ENCODE assay signal across 2 cellular contexts in the genomic region with DNA sequence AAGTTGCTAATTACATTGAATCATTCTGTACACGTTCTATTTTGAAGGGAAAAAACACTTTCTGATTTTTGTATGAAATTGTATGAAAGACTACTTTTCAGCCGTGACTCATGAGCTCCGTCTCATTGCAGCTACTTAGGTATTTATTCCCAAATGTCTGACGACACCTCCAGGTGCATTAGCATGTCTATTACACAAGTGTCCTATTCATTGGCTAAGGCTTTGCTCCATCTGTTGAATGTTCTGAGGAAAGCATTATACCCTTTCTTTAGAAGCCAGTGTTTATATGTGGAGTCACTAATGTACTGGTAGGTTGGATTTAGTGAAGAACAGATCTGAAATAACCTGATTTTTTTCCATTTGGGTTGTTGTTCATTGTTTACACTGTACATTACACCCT.
TF ChIP-seq lines count a peak whose summit lies in the region.

No MANE protein-coding gene starts in this region.

TF ChIP-seq in GM23338, 12 proteins besides CTCF, POLR2A, EP300 and RAD21 (continued from another document):
- TF ChIP-seq, protein P1, sequence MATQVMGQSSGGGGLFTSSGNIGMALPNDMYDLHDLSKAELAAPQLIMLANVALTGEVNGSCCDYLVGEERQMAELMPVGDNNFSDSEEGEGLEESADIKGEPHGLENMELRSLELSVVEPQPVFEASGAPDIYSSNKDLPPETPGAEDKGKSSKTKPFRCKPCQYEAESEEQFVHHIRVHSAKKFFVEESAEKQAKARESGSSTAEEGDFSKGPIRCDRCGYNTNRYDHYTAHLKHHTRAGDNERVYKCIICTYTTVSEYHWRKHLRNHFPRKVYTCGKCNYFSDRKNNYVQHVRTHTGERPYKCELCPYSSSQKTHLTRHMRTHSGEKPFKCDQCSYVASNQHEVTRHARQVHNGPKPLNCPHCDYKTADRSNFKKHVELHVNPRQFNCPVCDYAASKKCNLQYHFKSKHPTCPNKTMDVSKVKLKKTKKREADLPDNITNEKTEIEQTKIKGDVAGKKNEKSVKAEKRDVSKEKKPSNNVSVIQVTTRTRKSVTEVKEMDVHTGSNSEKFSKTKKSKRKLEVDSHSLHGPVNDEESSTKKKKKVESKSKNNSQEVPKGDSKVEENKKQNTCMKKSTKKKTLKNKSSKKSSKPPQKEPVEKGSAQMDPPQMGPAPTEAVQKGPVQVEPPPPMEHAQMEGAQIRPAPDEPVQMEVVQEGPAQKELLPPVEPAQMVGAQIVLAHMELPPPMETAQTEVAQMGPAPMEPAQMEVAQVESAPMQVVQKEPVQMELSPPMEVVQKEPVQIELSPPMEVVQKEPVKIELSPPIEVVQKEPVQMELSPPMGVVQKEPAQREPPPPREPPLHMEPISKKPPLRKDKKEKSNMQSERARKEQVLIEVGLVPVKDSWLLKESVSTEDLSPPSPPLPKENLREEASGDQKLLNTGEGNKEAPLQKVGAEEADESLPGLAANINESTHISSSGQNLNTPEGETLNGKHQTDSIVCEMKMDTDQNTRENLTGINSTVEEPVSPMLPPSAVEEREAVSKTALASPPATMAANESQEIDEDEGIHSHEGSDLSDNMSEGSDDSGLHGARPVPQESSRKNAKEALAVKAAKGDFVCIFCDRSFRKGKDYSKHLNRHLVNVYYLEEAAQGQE (IDR thresholded peaks at IDR 0.05; ENCODE audit: unreplicated experiment): no peak
- TF ChIP-seq ZNF114 (CRISPR knock-in tag; IDR thresholded peaks at IDR 0.05): no peak
- TF ChIP-seq POLR2AphosphoS5 (IDR thresholded peaks at IDR 0.05; ENCODE audit: low read depth): no peak
- TF ChIP-seq ZNF331 (CRISPR knock-in tag; IDR thresholded peaks at IDR 0.05; ENCODE audit: low read depth): no peak
- no peak for TF ChIP-seq JUNB (IDR thresholded peaks at IDR 0.05; ENCODE audit: unreplicated experiment)
- TF ChIP-seq, protein P2, sequence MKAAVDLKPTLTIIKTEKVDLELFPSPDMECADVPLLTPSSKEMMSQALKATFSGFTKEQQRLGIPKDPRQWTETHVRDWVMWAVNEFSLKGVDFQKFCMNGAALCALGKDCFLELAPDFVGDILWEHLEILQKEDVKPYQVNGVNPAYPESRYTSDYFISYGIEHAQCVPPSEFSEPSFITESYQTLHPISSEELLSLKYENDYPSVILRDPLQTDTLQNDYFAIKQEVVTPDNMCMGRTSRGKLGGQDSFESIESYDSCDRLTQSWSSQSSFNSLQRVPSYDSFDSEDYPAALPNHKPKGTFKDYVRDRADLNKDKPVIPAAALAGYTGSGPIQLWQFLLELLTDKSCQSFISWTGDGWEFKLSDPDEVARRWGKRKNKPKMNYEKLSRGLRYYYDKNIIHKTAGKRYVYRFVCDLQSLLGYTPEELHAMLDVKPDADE (IDR thresholded peaks at IDR 0.05): no peak
- TF ChIP-seq EZH2phosphoT487 (IDR thresholded peaks at IDR 0.05; ENCODE audit: unreplicated experiment): no peak
- TF ChIP-seq, protein P3, sequence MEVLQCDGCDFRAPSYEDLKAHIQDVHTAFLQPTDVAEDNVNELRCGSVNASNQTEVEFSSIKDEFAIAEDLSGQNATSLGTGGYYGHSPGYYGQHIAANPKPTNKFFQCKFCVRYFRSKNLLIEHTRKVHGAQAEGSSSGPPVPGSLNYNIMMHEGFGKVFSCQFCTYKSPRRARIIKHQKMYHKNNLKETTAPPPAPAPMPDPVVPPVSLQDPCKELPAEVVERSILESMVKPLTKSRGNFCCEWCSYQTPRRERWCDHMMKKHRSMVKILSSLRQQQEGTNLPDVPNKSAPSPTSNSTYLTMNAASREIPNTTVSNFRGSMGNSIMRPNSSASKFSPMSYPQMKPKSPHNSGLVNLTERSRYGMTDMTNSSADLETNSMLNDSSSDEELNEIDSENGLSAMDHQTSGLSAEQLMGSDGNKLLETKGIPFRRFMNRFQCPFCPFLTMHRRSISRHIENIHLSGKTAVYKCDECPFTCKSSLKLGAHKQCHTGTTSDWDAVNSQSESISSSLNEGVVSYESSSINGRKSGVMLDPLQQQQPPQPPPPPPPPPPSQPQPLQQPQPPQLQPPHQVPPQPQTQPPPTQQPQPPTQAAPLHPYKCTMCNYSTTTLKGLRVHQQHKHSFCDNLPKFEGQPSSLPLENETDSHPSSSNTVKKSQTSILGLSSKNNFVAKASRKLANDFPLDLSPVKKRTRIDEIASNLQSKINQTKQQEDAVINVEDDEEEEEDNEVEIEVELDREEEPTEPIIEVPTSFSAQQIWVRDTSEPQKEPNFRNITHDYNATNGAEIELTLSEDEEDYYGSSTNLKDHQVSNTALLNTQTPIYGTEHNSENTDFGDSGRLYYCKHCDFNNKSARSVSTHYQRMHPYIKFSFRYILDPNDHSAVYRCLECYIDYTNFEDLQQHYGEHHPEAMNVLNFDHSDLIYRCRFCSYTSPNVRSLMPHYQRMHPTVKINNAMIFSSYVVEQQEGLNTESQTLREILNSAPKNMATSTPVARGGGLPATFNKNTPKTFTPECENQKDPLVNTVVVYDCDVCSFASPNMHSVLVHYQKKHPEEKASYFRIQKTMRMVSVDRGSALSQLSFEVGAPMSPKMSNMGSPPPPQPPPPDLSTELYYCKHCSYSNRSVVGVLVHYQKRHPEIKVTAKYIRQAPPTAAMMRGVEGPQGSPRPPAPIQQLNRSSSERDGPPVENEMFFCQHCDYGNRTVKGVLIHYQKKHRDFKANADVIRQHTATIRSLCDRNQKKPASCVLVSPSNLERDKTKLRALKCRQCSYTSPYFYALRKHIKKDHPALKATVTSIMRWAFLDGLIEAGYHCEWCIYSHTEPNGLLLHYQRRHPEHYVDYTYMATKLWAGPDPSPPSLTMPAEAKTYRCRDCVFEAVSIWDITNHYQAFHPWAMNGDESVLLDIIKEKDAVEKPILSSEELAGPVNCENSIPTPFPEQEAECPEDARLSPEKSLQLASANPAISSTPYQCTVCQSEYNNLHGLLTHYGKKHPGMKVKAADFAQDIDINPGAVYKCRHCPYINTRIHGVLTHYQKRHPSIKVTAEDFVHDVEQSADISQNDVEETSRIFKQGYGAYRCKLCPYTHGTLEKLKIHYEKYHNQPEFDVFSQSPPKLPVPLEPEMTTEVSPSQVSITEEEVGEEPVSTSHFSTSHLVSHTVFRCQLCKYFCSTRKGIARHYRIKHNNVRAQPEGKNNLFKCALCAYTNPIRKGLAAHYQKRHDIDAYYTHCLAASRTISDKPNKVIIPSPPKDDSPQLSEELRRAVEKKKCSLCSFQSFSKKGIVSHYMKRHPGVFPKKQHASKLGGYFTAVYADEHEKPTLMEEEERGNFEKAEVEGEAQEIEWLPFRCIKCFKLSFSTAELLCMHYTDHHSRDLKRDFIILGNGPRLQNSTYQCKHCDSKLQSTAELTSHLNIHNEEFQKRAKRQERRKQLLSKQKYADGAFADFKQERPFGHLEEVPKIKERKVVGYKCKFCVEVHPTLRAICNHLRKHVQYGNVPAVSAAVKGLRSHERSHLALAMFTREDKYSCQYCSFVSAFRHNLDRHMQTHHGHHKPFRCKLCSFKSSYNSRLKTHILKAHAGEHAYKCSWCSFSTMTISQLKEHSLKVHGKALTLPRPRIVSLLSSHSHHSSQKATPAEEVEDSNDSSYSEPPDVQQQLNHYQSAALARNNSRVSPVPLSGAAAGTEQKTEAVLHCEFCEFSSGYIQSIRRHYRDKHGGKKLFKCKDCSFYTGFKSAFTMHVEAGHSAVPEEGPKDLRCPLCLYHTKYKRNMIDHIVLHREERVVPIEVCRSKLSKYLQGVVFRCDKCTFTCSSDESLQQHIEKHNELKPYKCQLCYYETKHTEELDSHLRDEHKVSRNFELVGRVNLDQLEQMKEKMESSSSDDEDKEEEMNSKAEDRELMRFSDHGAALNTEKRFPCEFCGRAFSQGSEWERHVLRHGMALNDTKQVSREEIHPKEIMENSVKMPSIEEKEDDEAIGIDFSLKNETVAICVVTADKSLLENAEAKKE (CRISPR knock-in tag; IDR thresholded peaks at IDR 0.05): no peak
- TF ChIP-seq STAT1 (IDR thresholded peaks at IDR 0.05; ENCODE audit: unreplicated experiment): no peak
- TF ChIP-seq CREB1 (CRISPR knock-in tag; IDR thresholded peaks at IDR 0.05; ENCODE audit: low read depth): no peak
TF ChIP-seq in GM23338: peak in this region for 0.

TF ChIP-seq in WTC11, 78 proteins besides CTCF, POLR2A, EP300 and RAD21 (continued from another document):
- TF ChIP-seq, protein P4, sequence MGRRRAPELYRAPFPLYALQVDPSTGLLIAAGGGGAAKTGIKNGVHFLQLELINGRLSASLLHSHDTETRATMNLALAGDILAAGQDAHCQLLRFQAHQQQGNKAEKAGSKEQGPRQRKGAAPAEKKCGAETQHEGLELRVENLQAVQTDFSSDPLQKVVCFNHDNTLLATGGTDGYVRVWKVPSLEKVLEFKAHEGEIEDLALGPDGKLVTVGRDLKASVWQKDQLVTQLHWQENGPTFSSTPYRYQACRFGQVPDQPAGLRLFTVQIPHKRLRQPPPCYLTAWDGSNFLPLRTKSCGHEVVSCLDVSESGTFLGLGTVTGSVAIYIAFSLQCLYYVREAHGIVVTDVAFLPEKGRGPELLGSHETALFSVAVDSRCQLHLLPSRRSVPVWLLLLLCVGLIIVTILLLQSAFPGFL (CRISPR knock-in tag; IDR thresholded peaks at IDR 0.05; ENCODE audit: borderline replicate concordance): no peak
- TF ChIP-seq, protein P5, sequence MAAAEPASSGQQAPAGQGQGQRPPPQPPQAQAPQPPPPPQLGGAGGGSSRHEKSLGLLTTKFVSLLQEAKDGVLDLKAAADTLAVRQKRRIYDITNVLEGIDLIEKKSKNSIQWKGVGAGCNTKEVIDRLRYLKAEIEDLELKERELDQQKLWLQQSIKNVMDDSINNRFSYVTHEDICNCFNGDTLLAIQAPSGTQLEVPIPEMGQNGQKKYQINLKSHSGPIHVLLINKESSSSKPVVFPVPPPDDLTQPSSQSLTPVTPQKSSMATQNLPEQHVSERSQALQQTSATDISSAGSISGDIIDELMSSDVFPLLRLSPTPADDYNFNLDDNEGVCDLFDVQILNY (CRISPR knock-in tag; IDR thresholded peaks at IDR 0.05): no peak
- TF ChIP-seq NFYB (CRISPR knock-in tag; conservative IDR thresholded peaks at IDR 0.05; ENCODE audit: low read depth) (no peak), ZNF219 (CRISPR knock-in tag; IDR thresholded peaks at IDR 0.05; ENCODE audit: borderline replicate concordance) (no peak), MXD4 (CRISPR knock-in tag; IDR thresholded peaks at IDR 0.05; ENCODE audit: borderline replicate concordance) (no peak), CREM (CRISPR knock-in tag; IDR thresholded peaks at IDR 0.05) (no peak), PRRX2 (CRISPR knock-in tag; IDR thresholded peaks at IDR 0.05) (no peak), SMAD4 (CRISPR knock-in tag; IDR thresholded peaks at IDR 0.05) (no peak)
- TF ChIP-seq, protein P6, sequence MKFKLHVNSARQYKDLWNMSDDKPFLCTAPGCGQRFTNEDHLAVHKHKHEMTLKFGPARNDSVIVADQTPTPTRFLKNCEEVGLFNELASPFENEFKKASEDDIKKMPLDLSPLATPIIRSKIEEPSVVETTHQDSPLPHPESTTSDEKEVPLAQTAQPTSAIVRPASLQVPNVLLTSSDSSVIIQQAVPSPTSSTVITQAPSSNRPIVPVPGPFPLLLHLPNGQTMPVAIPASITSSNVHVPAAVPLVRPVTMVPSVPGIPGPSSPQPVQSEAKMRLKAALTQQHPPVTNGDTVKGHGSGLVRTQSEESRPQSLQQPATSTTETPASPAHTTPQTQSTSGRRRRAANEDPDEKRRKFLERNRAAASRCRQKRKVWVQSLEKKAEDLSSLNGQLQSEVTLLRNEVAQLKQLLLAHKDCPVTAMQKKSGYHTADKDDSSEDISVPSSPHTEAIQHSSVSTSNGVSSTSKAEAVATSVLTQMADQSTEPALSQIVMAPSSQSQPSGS (CRISPR knock-in tag; IDR thresholded peaks at IDR 0.05; ENCODE audit: borderline replicate concordance, low read depth): no peak
- TF ChIP-seq, protein P7, sequence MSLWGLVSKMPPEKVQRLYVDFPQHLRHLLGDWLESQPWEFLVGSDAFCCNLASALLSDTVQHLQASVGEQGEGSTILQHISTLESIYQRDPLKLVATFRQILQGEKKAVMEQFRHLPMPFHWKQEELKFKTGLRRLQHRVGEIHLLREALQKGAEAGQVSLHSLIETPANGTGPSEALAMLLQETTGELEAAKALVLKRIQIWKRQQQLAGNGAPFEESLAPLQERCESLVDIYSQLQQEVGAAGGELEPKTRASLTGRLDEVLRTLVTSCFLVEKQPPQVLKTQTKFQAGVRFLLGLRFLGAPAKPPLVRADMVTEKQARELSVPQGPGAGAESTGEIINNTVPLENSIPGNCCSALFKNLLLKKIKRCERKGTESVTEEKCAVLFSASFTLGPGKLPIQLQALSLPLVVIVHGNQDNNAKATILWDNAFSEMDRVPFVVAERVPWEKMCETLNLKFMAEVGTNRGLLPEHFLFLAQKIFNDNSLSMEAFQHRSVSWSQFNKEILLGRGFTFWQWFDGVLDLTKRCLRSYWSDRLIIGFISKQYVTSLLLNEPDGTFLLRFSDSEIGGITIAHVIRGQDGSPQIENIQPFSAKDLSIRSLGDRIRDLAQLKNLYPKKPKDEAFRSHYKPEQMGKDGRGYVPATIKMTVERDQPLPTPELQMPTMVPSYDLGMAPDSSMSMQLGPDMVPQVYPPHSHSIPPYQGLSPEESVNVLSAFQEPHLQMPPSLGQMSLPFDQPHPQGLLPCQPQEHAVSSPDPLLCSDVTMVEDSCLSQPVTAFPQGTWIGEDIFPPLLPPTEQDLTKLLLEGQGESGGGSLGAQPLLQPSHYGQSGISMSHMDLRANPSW (CRISPR knock-in tag; conservative IDR thresholded peaks at IDR 0.05; ENCODE audit: low read depth): no peak
- TF ChIP-seq, protein P8, sequence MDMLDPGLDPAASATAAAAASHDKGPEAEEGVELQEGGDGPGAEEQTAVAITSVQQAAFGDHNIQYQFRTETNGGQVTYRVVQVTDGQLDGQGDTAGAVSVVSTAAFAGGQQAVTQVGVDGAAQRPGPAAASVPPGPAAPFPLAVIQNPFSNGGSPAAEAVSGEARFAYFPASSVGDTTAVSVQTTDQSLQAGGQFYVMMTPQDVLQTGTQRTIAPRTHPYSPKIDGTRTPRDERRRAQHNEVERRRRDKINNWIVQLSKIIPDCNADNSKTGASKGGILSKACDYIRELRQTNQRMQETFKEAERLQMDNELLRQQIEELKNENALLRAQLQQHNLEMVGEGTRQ (CRISPR knock-in tag; IDR thresholded peaks at IDR 0.05): no peak
